Comparison of ENCODE assay signal across 8 cellular contexts in genomic region chr10:58335306-58336005, GRCh38. TPM values are rescaled to one million over a fixed set of nuclear protein-coding genes. Genes with fewer than 3 reads are reported as not detected.
DNase-seq lines count a peak whose midpoint lies in the region; ATAC-seq and TF ChIP-seq lines count a peak whose summit lies in the region.

No MANE protein-coding gene starts in this region.

- H3K27me3 ChIP-seq in adipocyte (replicated peaks; ENCODE audit: control insufficient read depth, insufficient read depth, low read length): no peaks in the 10 kb centered on the region

- DNase-seq in NOMO-1 treated with DMSO at 0.1 percent for 48 hours (lab: John Stamatoyannopoulos, UW; ENCODE audit: unreplicated experiment): peak; percentile 31
- no peak for DNase-seq in NOMO-1 treated with dmso at 0.1 percent for 144 hours (lab: John Stamatoyannopoulos, UW; ENCODE audit: unreplicated experiment)
- peak; percentile 46 for DNase-seq in NB4 (ENCODE audit: low read depth)
- DNase-seq in adipocyte (ENCODE audit: low read depth): peak; percentile 61
- peak; percentile 66 for DNase-seq in left ventricle myocardium superior
- DNase-seq in posterior cingulate gyrus: peak in 9 of 10 donors; percentile 14 to 90 (median 18)
- DNase-seq in NCI-H1048 (lab: John Stamatoyannopoulos, UW): no peak

- H3K36me3 ChIP-seq in adipocyte (ENCODE audit: control insufficient read depth, insufficient read depth, low read length, severe bottlenecking): no peaks in the 10 kb centered on the region

- no peak for TF ChIP-seq CTCF in NB4 (IDR thresholded peaks at IDR 0.05; ENCODE audit: low read depth, low read length)

- H3K9me3 ChIP-seq in adipocyte (ENCODE audit: control insufficient read depth, low read length): no peaks in the 10 kb centered on the region

- H3K9ac ChIP-seq in adipocyte (ENCODE audit: low read length): peak overlapping the region; percentile 91

- peaks cover 12% of the 10 kb centered on the region for H3K4me1 ChIP-seq in adipocyte (ENCODE audit: control insufficient read depth, insufficient read depth, low read length)

- H3K4me3 ChIP-seq in NB4 (ENCODE audit: low read depth, low read length) (peak overlapping the region; percentile 78), adipocyte (ENCODE audit: low read length) (peak overlapping the region; percentile 95)

- ATAC-seq in HG02642 (IDR thresholded peaks at IDR 0.05; ENCODE audit: poor library complexity, unreplicated experiment): peak; percentile 53
- ATAC-seq in left ventricle myocardium superior: peak; percentile 90

- intact Hi-C loops in left ventricle myocardium superior (cut with micrococcal nuclease) (loop anchor here (10.0 kb wide), 1 partner anchor 49 kb away; the partner anchor contains the start of gene TFAM), posterior cingulate gyrus (cut with DNase I) (loop anchor here (1.0 kb wide), 1 partner anchor 50 kb away; the partner anchor contains the start of gene TFAM)

- TF ChIP-seq POLR2A in NB4 (IDR thresholded peaks at IDR 0.05; ENCODE audit: extremely low read depth, insufficient read length): no peak

RNA-seq across cellular contexts. Expression of gene UBE2D1, which starts 0.7 kb away (rescaled TPM):
- 68.2 TPM for total RNA-seq in left ventricle myocardium superior

RNA-seq across cellular contexts. Expression of gene TFAM, which starts 49.8 kb away (rescaled TPM):
- 33.2 TPM for total RNA-seq in left ventricle myocardium superior

Comparison
In these comparisons a context has a peak if more than half of its experiments do, and no peak if none do; other contexts are left out.
1. DNase-seq: peak in NOMO-1 treated with DMSO at 0.1 percent for 48 hours (single experiment), NB4 (single experiment), adipocyte (single experiment), left ventricle myocardium superior (single experiment) and posterior cingulate gyrus (9 of 10); none in NOMO-1 treated with dmso at 0.1 percent for 144 hours (single experiment) and NCI-H1048 (single experiment).